ENCODE assay signal across 17 cellular contexts in the genomic region with DNA sequence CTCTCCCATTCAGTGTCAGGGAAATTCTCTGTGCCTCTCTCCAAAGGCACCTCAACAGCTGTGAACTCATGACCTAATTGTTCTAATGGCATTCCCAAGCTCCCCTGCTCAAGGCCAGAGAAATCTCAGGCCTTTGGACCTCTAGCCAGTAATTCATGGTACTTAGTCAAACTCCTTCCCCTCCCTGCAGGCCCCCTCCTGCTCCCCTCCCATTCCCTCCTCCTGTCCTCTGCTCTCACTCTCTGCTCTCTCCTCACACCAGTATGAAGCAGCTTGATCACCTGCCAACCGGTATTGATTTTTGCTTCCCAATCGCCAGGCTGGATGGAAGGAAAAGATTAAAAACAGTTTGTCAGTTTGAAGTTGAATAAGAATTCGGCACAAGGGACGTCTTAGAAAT.
"Had no signal": no experiment of that assay in that cellular context is flagged by ENCODE, and none has a peak within 500 bp of the region (broad histone marks: within the 10 kb centered on the region; RNA-seq: fewer than 3 reads in every experiment).

No MANE protein-coding gene starts in this region.

- H3K4me3 ChIP-seq: gastrocnemius medialis, lung had no signal

- H3K4me1 Mint-ChIP-seq: naive thymus-derived CD8-positive, alpha-beta T cell; T-helper 17 cell had no signal

- H3K27ac ChIP-seq: epithelial cell of prostate, gastrocnemius medialis had no signal

- H3K27me3 Mint-ChIP-seq: dendritic cell treated with granulocyte-macrophage colony-stimulating factor and Interleukin-4, amounts not matched to agents 40 ng/mL and 50 ng/mL, for 4 days; effector memory CD8-positive, alpha-beta T cell; naive thymus-derived CD8-positive, alpha-beta T cell; stimulated activated naive CD8-positive, alpha-beta T cell treated with anti-CD3 and anti-CD28 coated beads, Interleukin-15, Interleukin-2, amounts not matched to agents 100 ng/mL and 50 ng/mL, for 24 hours; T-helper 17 cell had no signal

- H3K4me3 Mint-ChIP-seq: dendritic cell treated with granulocyte-macrophage colony-stimulating factor and Interleukin-4, amounts not matched to agents 40 ng/mL and 50 ng/mL, for 4 days; effector memory CD8-positive, alpha-beta T cell; naive thymus-derived CD8-positive, alpha-beta T cell; stimulated activated naive CD8-positive, alpha-beta T cell treated with anti-CD3 and anti-CD28 coated beads, Interleukin-15, Interleukin-2, amounts not matched to agents 100 ng/mL and 50 ng/mL, for 24 hours; T-helper 17 cell had no signal

- ATAC-seq: activated naive CD4-positive, alpha-beta T cell treated with anti-CD3 and anti-CD28 coated beads, Interleukin-2, amount 50 U/mL, for 72 hours; effector memory CD8-positive, alpha-beta T cell; gastrocnemius medialis; naive thymus-derived CD8-positive, alpha-beta T cell; T-helper 17 cell had no signal

- DNase-seq: activated CD4-positive, alpha-beta T cell treated with anti-CD3 and anti-CD28 coated beads, Interleukin-2, amount 50 U/mL, for 1 hour; activated CD4-positive, CD25-positive, alpha-beta regulatory T cell; activated effector memory CD4-positive, alpha-beta T cell treated with Interleukin-2 at 50 U/mL for 16 hours; activated T-cell treated with anti-CD3 and anti-CD28 coated beads, Interleukin-2, amount 50 U/mL, for 1 hour; amygdala; cerebellar nuclear complex; effector memory CD8-positive, alpha-beta T cell; gastrocnemius medialis; kidney glomerular epithelial cell; naive thymus-derived CD8-positive, alpha-beta T cell; stimulated activated CD4-positive, alpha-beta T cell treated with anti-CD3 and anti-CD28 coated beads, Interleukin-4, amount 100 ng/mL, for 24 hours; T-helper 17 cell had no signal

- H3K4me1 ChIP-seq: gastrocnemius medialis had no signal

- H3K36me3 ChIP-seq: gastrocnemius medialis had no signal

- H3K27me3 ChIP-seq: gastrocnemius medialis had no signal

- H3K36me3 Mint-ChIP-seq: activated naive CD4-positive, alpha-beta T cell treated with anti-CD3 and anti-CD28 coated beads, Interleukin-2, amount 50 U/mL, for 72 hours had no signal

- H3K27ac Mint-ChIP-seq: activated naive CD4-positive, alpha-beta T cell treated with anti-CD3 and anti-CD28 coated beads, Interleukin-2, amount 50 U/mL, for 72 hours; dendritic cell treated with granulocyte-macrophage colony-stimulating factor and Interleukin-4, amounts not matched to agents 40 ng/mL and 50 ng/mL, for 4 days; effector memory CD8-positive, alpha-beta T cell; naive thymus-derived CD8-positive, alpha-beta T cell; stimulated activated naive CD8-positive, alpha-beta T cell treated with anti-CD3 and anti-CD28 coated beads, Interleukin-15, Interleukin-2, amounts not matched to agents 100 ng/mL and 50 ng/mL, for 24 hours; T-helper 17 cell had no signal

- H3K9me3 ChIP-seq: gastrocnemius medialis had no signal
